ENCODE assay signal across 14 cellular contexts in genomic region chr5:107468286-107468685, GRCh38.
DNase-seq lines count a peak whose midpoint lies in the region; ATAC-seq, FAIRE-seq and TF ChIP-seq lines count a peak whose summit lies in the region.
"Had no signal": no experiment of that assay in that cellular context is flagged by ENCODE, and none has a peak within 500 bp of the region (broad histone marks: within the 10 kb centered on the region; RNA-seq: fewer than 3 reads in every experiment).

No MANE protein-coding gene starts in this region.

- no peaks in the 10 kb centered on the region for H4K20me1 ChIP-seq in BLaER1

- DNase-seq in Panc1 (ENCODE audit: low read depth, low spot score) (no peak), fibroblast of the aortic adventitia (ENCODE audit: low read depth) (peak; percentile 24), mesenchymal stem cell (no peak), small intestine (no peak)
- no peak for DNase-seq in effector memory CD4-positive, alpha-beta T cell
- DNase-seq: activated CD4-positive, alpha-beta T cell treated with anti-CD3 and anti-CD28 coated beads for 4 hours; activated effector memory CD4-positive, alpha-beta T cell treated with anti-CD3 and anti-CD28 coated beads, Interleukin-2, amount 50 U/mL, for 16 hours; Caco-2; stimulated activated naive CD4-positive, alpha-beta T cell had no signal

- no peak overlapping the region for H2BK5ac ChIP-seq in mesenchymal stem cell (ENCODE audit: low read depth, low read length, poor library complexity, severe bottlenecking)

- no peak overlapping the region for H2AFZ ChIP-seq in mesenchymal stem cell (ENCODE audit: low read depth, low read length)

- BruUV-seq in Panc1 (replicated peaks; lab: Mats Ljungman, UMichigan) = no TSS peak

- no peaks in the 10 kb centered on the region for H3K36me3 ChIP-seq in BLaER1
- no peaks in the 10 kb centered on the region for H3K36me3 ChIP-seq in Panc1 (ENCODE audit: control insufficient read depth, insufficient read depth, low read length)
- H3K36me3 ChIP-seq in mesenchymal stem cell (ENCODE audit: control insufficient read depth in 1 of 2, insufficient read depth in 2 of 2, low read depth in 1 of 2, low read length in 2 of 2) = no peaks in the 10 kb centered on the region
- H3K36me3 ChIP-seq in small intestine (ENCODE audit: control insufficient read depth in 2 of 2, insufficient read depth in 2 of 2, low read length in 2 of 2) = no peaks in the 10 kb centered on the region
- H3K36me3 ChIP-seq in effector memory CD4-positive, alpha-beta T cell (ENCODE audit: control insufficient read depth, insufficient read depth, low read length) = no peaks in the 10 kb centered on the region

- no peak overlapping the region for H3K4ac ChIP-seq in mesenchymal stem cell (ENCODE audit: low read depth in 1 of 2, low read length in 2 of 2)

- H2BK12ac ChIP-seq in mesenchymal stem cell (ENCODE audit: low read length in 2 of 2) = no peak overlapping the region

- no peak overlapping the region for H3K14ac ChIP-seq in mesenchymal stem cell (ENCODE audit: low read length in 2 of 2)

- H4K8ac ChIP-seq in mesenchymal stem cell (ENCODE audit: low read length) = no peak overlapping the region

- no peak overlapping the region for H3K9ac ChIP-seq in BLaER1
- no peak overlapping the region for H3K9ac ChIP-seq in mesenchymal stem cell (ENCODE audit: low read length)

- H2AK5ac ChIP-seq in mesenchymal stem cell (ENCODE audit: low read length, severe bottlenecking) = peak overlapping the region; percentile 86

- POLR2A ChIA-PET in Panc1 (lab: Charles Lee) = interaction anchor here (0.7 kb wide), 1 partner anchor 76 kb away, joined by 4 read pairs; no protein-coding TSS in a partner anchor

- no peak for ATAC-seq in Panc1
- ATAC-seq in GM18520 (IDR thresholded peaks at IDR 0.05; ENCODE audit: unreplicated experiment) = no peak
- no peak for ATAC-seq in HG03378 (IDR thresholded peaks at IDR 0.05; ENCODE audit: unreplicated experiment)
- ATAC-seq: HCT116 had no signal

- no peaks in the 10 kb centered on the region for H3K27me3 ChIP-seq in BLaER1
- no peaks in the 10 kb centered on the region for H3K27me3 ChIP-seq in Panc1 (ENCODE audit: control insufficient read depth, insufficient read depth, low read length)
- H3K27me3 ChIP-seq in mesenchymal stem cell (ENCODE audit: control insufficient read depth in 1 of 2, insufficient read depth in 1 of 2, low read length in 2 of 2) = no peaks in the 10 kb centered on the region
- no peaks in the 10 kb centered on the region for H3K27me3 ChIP-seq in small intestine (ENCODE audit: control insufficient read depth in 2 of 2, insufficient read depth in 2 of 2, low read length in 2 of 2)
- no peaks in the 10 kb centered on the region for H3K27me3 ChIP-seq in effector memory CD4-positive, alpha-beta T cell (replicated peaks; ENCODE audit: control insufficient read depth, insufficient read depth, low read length, poor library complexity, severe bottlenecking)

- H3K4me2 ChIP-seq in BLaER1 (0 out of 2 replicates have a peak overlapping the region, but pooled peaks have one; percentile 39), mesenchymal stem cell (ENCODE audit: low read length, poor library complexity, severe bottlenecking) (no peak overlapping the region)

- H3K79me1 ChIP-seq in mesenchymal stem cell (replicated peaks; ENCODE audit: low read length, poor library complexity, severe bottlenecking) = peaks cover 7% of the 10 kb centered on the region

- no peaks in the 10 kb centered on the region for H3K9me3 ChIP-seq in BLaER1
- no peaks in the 10 kb centered on the region for H3K9me3 ChIP-seq in Panc1 (ENCODE audit: control insufficient read depth, insufficient read depth, low read depth, low read length)
- no peaks in the 10 kb centered on the region for H3K9me3 ChIP-seq in mesenchymal stem cell (ENCODE audit: control insufficient read depth, low read length)
- no peaks in the 10 kb centered on the region for H3K9me3 ChIP-seq in small intestine (ENCODE audit: control insufficient read depth, low read depth)
- no peaks in the 10 kb centered on the region for H3K9me3 ChIP-seq in effector memory CD4-positive, alpha-beta T cell (ENCODE audit: control insufficient read depth, low read length)
- H3K9me3 ChIP-seq: Caco-2 had no signal

- WGBS in mesenchymal stem cell = 29% methylated on average over 1 of the region's 1 CpG
- WGBS in small intestine, 3 donors = 25 to 46% (median 26%) methylated on average over 1 of the region's 1 CpG

- no peak overlapping the region for H3K18ac ChIP-seq in mesenchymal stem cell (ENCODE audit: low read depth in 1 of 2, low read length in 2 of 2)

- peaks cover 12% of the 10 kb centered on the region for H3K4me1 ChIP-seq in BLaER1
- peaks cover 73% of the 10 kb centered on the region for H3K4me1 ChIP-seq in Panc1 (ENCODE audit: control insufficient read depth, insufficient read depth, low read length)
- H3K4me1 ChIP-seq in mesenchymal stem cell (ENCODE audit: control insufficient read depth, insufficient read depth, low read depth, low read length) = peaks cover 16% of the 10 kb centered on the region
- peaks cover 0 to 3% of the 10 kb centered on the region in 2 donors for H3K4me1 ChIP-seq in small intestine (ENCODE audit: control insufficient read depth in 2 of 2, insufficient read depth in 1 of 2, low read depth in 1 of 2, low read length in 1 of 2)
- H3K4me1 ChIP-seq in effector memory CD4-positive, alpha-beta T cell (ENCODE audit: control insufficient read depth, insufficient read depth, low read length, poor library complexity, severe bottlenecking) = no peaks in the 10 kb centered on the region

- intact Hi-C loops in Panc1 (cut with micrococcal nuclease; ENCODE audit: unreplicated experiment) = no loop called here

- no peak overlapping the region for H3K4me3 ChIP-seq in BLaER1
- H3K4me3 ChIP-seq in Panc1 (ENCODE audit: low read depth in 2 of 2, low read length in 2 of 2) = no peak overlapping the region
- no peak overlapping the region for H3K4me3 ChIP-seq in fibroblast of the aortic adventitia (ENCODE audit: low read depth, low read length)
- no peak overlapping the region for H3K4me3 ChIP-seq in mesenchymal stem cell (ENCODE audit: insufficient read depth in 1 of 2, low read depth in 1 of 2, low read length in 2 of 2)
- H3K4me3 ChIP-seq in small intestine (ENCODE audit: low read depth in 1 of 2, low read length in 2 of 2) = no peak overlapping the region
- H3K4me3 ChIP-seq in effector memory CD4-positive, alpha-beta T cell (ENCODE audit: insufficient read depth, low read depth, low read length, poor library complexity, severe bottlenecking) = no peak overlapping the region

- in situ Hi-C loops in Panc1 (cut with HindIII; ENCODE audit: low pct_unique_long_range_greater_than_20kb, low sequenced_read_pairs) = no loop called here

- no peak overlapping the region for H2BK120ac ChIP-seq in mesenchymal stem cell (ENCODE audit: low read depth, low read length)

- H3K27ac ChIP-seq in BLaER1 (no peak overlapping the region), Panc1 (ENCODE audit: low read length) (peak overlapping the region; percentile 86), mesenchymal stem cell (ENCODE audit: low read length, poor library complexity, severe bottlenecking) (peak overlapping the region; percentile 61), small intestine (ENCODE audit: low read depth in 1 of 2, low read length in 1 of 2) (no peak overlapping the region)
- H3K27ac ChIP-seq in effector memory CD4-positive, alpha-beta T cell (ENCODE audit: insufficient read depth, low read length, poor library complexity, severe bottlenecking) = no peak overlapping the region

- CTCF ChIA-PET in Panc1 (lab: Charles Lee) = interaction anchor here (1.1 kb wide), 1 partner anchor 104 kb away, joined by 4 read pairs; no protein-coding TSS in a partner anchor

- FAIRE-seq in small intestine (lab: Jason Lieb, UNC) = no peak
- FAIRE-seq: HTR-8/SVneo had no signal

- TF ChIP-seq CTCF in Panc1 (IDR thresholded peaks at IDR 0.05) (no peak), fibroblast of the aortic adventitia (IDR thresholded peaks at IDR 0.05; ENCODE audit: insufficient read depth, low read length) (no peak)

- H4K91ac ChIP-seq in mesenchymal stem cell (ENCODE audit: low read length) = no peak overlapping the region

- no peak overlapping the region for H3K23ac ChIP-seq in mesenchymal stem cell (ENCODE audit: low read length in 2 of 2)

- H2BK15ac ChIP-seq in mesenchymal stem cell (ENCODE audit: low read depth, poor library complexity, severe bottlenecking) = no peak overlapping the region

Comparison
In these comparisons a context has a peak if more than half of its experiments do, and no peak if none do; other contexts are left out.
1. H3K27ac ChIP-seq: peak in Panc1 (single experiment) and mesenchymal stem cell (single experiment); none in BLaER1 (single experiment), small intestine (0 of 2) and effector memory CD4-positive, alpha-beta T cell (single experiment).